ENCODE assay signal across 9 cellular contexts in the genomic region with DNA sequence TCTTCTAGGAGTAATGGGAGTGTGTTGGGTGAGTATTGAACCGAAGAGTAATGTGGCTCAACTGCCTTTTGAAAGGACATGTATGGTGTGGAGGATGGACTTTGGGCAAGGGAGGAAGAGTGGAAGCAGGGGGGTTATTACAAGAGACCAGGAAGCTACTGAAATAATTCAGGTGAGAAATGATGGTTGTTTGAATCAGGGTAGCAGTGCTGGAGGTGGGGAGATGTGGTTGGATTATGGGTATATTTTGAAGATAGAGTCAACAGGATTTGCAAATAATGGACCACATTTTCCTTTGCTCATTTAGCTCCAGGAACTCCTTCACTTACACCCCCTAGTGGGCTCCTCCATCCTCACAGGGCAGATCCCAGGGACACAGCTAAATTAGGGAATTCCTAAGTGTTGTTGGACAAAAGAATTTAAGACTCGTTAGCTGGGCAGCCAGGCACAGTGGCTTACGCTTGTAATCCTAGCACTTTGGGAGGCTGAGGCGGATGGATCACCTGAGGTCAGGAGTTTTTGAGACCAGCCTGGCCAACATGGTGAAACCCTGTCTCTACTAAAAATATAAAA. TPM values are rescaled to one million over a fixed set of nuclear protein-coding genes. Genes with fewer than 3 reads are reported as not detected.
DNase-seq lines count a peak whose midpoint lies in the region; ATAC-seq and TF ChIP-seq lines count a peak whose summit lies in the region.
"Had no signal": no experiment of that assay in that cellular context is flagged by ENCODE, and none has a peak within 500 bp of the region (broad histone marks: within the 10 kb centered on the region; RNA-seq: fewer than 3 reads in every experiment).

No MANE protein-coding gene starts in this region.

- H3K4me1 ChIP-seq in cardiac muscle cell (ENCODE audit: low read depth) (no peaks in the 10 kb centered on the region), right atrium auricular region (peaks cover 0 to 16% of the 10 kb centered on the region in 2 donors), PC-3 (ENCODE audit: insufficient read depth, low read length) (no peaks in the 10 kb centered on the region; the same call in 1 of the 2 replicates)

- peak; percentile 59 for TF ChIP-seq CTCF in cardiac muscle cell (IDR thresholded peaks at IDR 0.05; ENCODE audit: low read depth, low read length)
- peak in 1 of 2 donors; percentile 47 for TF ChIP-seq CTCF in right atrium auricular region (IDR thresholded peaks at IDR 0.05)
- peak; percentile 68 for TF ChIP-seq CTCF in PC-3 (conservative IDR thresholded peaks at IDR 0.05; ENCODE audit: low read depth, low read length)
- peak; percentile 64 for TF ChIP-seq CTCF in fibroblast of mammary gland (conservative IDR thresholded peaks at IDR 0.05; ENCODE audit: control insufficient read depth, insufficient read depth, low read depth, low read length)

- H3K9me2 ChIP-seq in PC-3 (replicated peaks; ENCODE audit: low read length), result no peaks in the 10 kb centered on the region

- DNase-seq in cardiac muscle cell (ENCODE audit: low read depth in 1 of 2, low spot score in 1 of 2) (peak; percentile 51 to 58), right atrium auricular region (ENCODE audit: low spot score) (no peak), PC-3 (peak; percentile 64), fibroblast of mammary gland (ENCODE audit: low read depth) (peak; percentile 45), superior temporal gyrus (ENCODE audit: extremely low spot score) (peak; percentile 27), SKM-1 (lab: John Stamatoyannopoulos, UW; ENCODE audit: unreplicated experiment) (no peak), C1 segment of cervical spinal cord (lab: John Stamatoyannopoulos, UW) (no peak)

- H3K9me3 ChIP-seq in cardiac muscle cell (ENCODE audit: low read depth), result no peaks in the 10 kb centered on the region
- no peaks in the 10 kb centered on the region for H3K9me3 ChIP-seq in right atrium auricular region
- no peaks in the 10 kb centered on the region for H3K9me3 ChIP-seq in PC-3 (ENCODE audit: low read length)

- H3K79me2 ChIP-seq in PC-3 (ENCODE audit: low read length), result no peaks in the 10 kb centered on the region

- no peak overlapping the region for H3K9ac ChIP-seq in PC-3 (ENCODE audit: low read length)

- H4K20me1 ChIP-seq in PC-3 (ENCODE audit: low read length), result no peaks in the 10 kb centered on the region

- peaks cover 5% of the 10 kb centered on the region for H3K27me3 ChIP-seq in cardiac muscle cell
- H3K27me3 ChIP-seq in right atrium auricular region, result no peaks in the 10 kb centered on the region
- H3K27me3 ChIP-seq in PC-3 (ENCODE audit: low read length), result no peaks in the 10 kb centered on the region

- H3K27ac ChIP-seq in cardiac muscle cell, result no peak overlapping the region
- H3K27ac ChIP-seq in right atrium auricular region, result no peak overlapping the region
- H3K27ac ChIP-seq in PC-3 (ENCODE audit: low read length), result no peak overlapping the region
- H3K27ac ChIP-seq: skin epidermis had no signal

- H3K4me3 ChIP-seq in cardiac muscle cell, result no peak overlapping the region
- no peak overlapping the region for H3K4me3 ChIP-seq in right atrium auricular region
- H3K4me3 ChIP-seq in PC-3 (ENCODE audit: low read length), result no peak overlapping the region
- no peak overlapping the region for H3K4me3 ChIP-seq in fibroblast of mammary gland (ENCODE audit: control insufficient read depth, low read depth, low read length)
- H3K4me3 ChIP-seq: skin epidermis had no signal

- CTCF ChIA-PET in PC-3 (lab: Charles Lee), result interaction anchor here (0.5 to 1.8 kb wide), 8 partner anchors 13 to 361 kb away, joined by 3 to 15 read pairs (median 5); partner anchors contain the start of gene HBEGF

- POLR2A ChIA-PET in PC-3 (lab: Charles Lee; ENCODE audit: unreplicated experiment), result interaction anchor here (0.5 to 0.6 kb wide), 2 partner anchors 361 to 687 kb away, joined by 3 to 4 read pairs; no protein-coding TSS in a partner anchor

- H3K36me3 ChIP-seq in cardiac muscle cell (no peaks in the 10 kb centered on the region), right atrium auricular region (no peaks in the 10 kb centered on the region), PC-3 (ENCODE audit: low read depth, low read length) (no peaks in the 10 kb centered on the region)

- intact Hi-C loops in PC-3 (cut with micrococcal nuclease), result loop anchor here (5.0 kb wide), 2 partner anchors 192 to 363 kb away; no protein-coding TSS in a partner anchor

- H3K4me2 ChIP-seq in PC-3 (ENCODE audit: low read length), result no peak overlapping the region

- no peak for ATAC-seq in PC-3
- no peak for ATAC-seq in HG03159 (IDR thresholded peaks at IDR 0.05; ENCODE audit: unreplicated experiment)

- H3F3A ChIP-seq in PC-3 (ENCODE audit: low read length, unreplicated experiment), result peaks cover 4% of the 10 kb centered on the region

- H2AFZ ChIP-seq in PC-3 (ENCODE audit: low read length), result peak overlapping the region; percentile 5; the same call in 1 of the 2 replicates

- no TSS peak for BruUV-seq in PC-3 (replicated peaks; lab: Mats Ljungman, UMichigan)

RNA-seq across cellular contexts. Expression of gene SLC4A9, which starts 1.2 kb away (rescaled TPM):
- total RNA-seq in cardiac muscle cell, result not detected in 2 replicates
- polyA plus RNA-seq in cardiac muscle cell, result 0.06 TPM in 1 of 2 replicates, not detected in the other
- not detected for total RNA-seq in right atrium auricular region
- 0.29 TPM in 1 of 2 replicates, not detected in the other for total RNA-seq in PC-3 (2014; rRNA removed)

RNA-seq across cellular contexts. Expression of gene HBEGF, which starts 12.4 kb away (rescaled TPM):
- total RNA-seq in cardiac muscle cell, result 4.9 TPM in 2 replicates
- 3.7 and 5.1 TPM in 2 replicates for polyA plus RNA-seq in cardiac muscle cell
- total RNA-seq in right atrium auricular region, result 10 to 100 TPM; 32.2 to 60.7 TPM
- total RNA-seq in PC-3 (2014; rRNA removed), result 82.6 and 85.9 TPM in 2 replicates

RNA-seq across cellular contexts. Expression of gene ANKHD1, which starts 42.8 kb away (rescaled TPM):
- total RNA-seq in cardiac muscle cell (42.4 and 58.8 TPM in 2 replicates), right atrium auricular region (10 to 100 TPM; 50.4 to 58.6 TPM), PC-3 (2014; rRNA removed) (64.6 and 81.1 TPM in 2 replicates)
- 41.5 and 46.5 TPM in 2 replicates for polyA plus RNA-seq in cardiac muscle cell

RNA-seq across cellular contexts. Expression of gene PFDN1, which starts 55.9 kb away (rescaled TPM):
- total RNA-seq in cardiac muscle cell (129 and 195 TPM in 2 replicates), right atrium auricular region (100 to 1,000 TPM in 1 of 2 donors, 10 to 100 TPM in 1; 80.4 to 123 TPM), PC-3 (2014; rRNA removed) (91.9 and 125 TPM in 2 replicates)
- 113 and 139 TPM in 2 replicates for polyA plus RNA-seq in cardiac muscle cell

Comparison
In these comparisons a context has a peak if more than half of its experiments do, and no peak if none do; other contexts are left out.
1. DNase-seq: peak in cardiac muscle cell (2 of 2), PC-3 (single experiment), fibroblast of mammary gland (single experiment) and superior temporal gyrus (single experiment); none in right atrium auricular region (single experiment), SKM-1 (single experiment) and C1 segment of cervical spinal cord (0 of 14).